ENCODE assay signal across 10 cellular contexts in the genomic region with DNA sequence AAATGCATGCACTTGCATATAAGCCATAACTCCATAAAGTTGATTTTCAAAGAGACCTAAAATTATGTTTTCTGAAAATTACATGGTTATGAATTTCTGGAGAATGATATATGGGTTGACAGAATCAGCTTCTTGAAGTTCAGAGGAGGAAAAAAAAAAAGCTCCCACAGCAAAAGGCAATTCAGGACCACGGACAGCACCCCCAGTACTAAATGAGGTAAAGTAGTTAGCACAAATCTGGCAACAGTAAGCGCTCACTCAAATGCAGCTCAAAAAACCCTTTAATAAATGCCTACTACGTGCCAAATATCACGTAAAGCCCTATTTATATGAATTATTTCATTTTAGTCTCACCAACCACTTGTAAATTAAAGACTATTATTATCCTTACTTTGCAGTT.
A peak's percentile ranks its signal among the peaks of the same experiment; 100 is the strongest.
DNase-seq lines count a peak whose midpoint lies in the region; ATAC-seq and TF ChIP-seq lines count a peak whose summit lies in the region.
"Had no signal": no experiment of that assay in that cellular context is flagged by ENCODE, and none has a peak within 500 bp of the region (broad histone marks: within the 10 kb centered on the region; RNA-seq: fewer than 3 reads in every experiment).

No MANE protein-coding gene starts in this region.

- no peak overlapping the region for H3K4me3 ChIP-seq in adrenal gland
- H3K4me3 ChIP-seq: upper lobe of right lung had no signal

- no peak overlapping the region for H3K27ac Mint-ChIP-seq in stimulated activated memory B cell treated with anti-CD40 and anti-IgM and Interleukin-4, amounts not matched to agents 10 μg/mL and 1 μg/mL and 100 μg/mL, for 72 hours
- H3K27ac Mint-ChIP-seq: naive B cell had no signal

- no peaks in the 10 kb centered on the region for H3K4me1 Mint-ChIP-seq in stimulated activated memory B cell treated with anti-CD40 and anti-IgM and Interleukin-4, amounts not matched to agents 10 μg/mL and 1 μg/mL and 100 μg/mL, for 72 hours
- H3K4me1 Mint-ChIP-seq: naive B cell had no signal

- intact Hi-C loops in adrenal gland (cut with DNase I), result no loop called here

- no peak for ATAC-seq in GM21515 (IDR thresholded peaks at IDR 0.05; ENCODE audit: unreplicated experiment)
- no peak for ATAC-seq in HG02885 (IDR thresholded peaks at IDR 0.05; ENCODE audit: poor library complexity, unreplicated experiment)
- no peak for ATAC-seq in stimulated activated memory B cell treated with anti-CD40 and anti-IgM and Interleukin-4, amounts not matched to agents 10 μg/mL and 1 μg/mL and 100 μg/mL, for 72 hours
- ATAC-seq: upper lobe of right lung had no signal

- no peak for TF ChIP-seq POLR2A in adrenal gland (IDR thresholded peaks at IDR 0.05)

- DNase-seq in COLO829 (ENCODE audit: low spot score) (peak; percentile 18), KG1 (lab: John Stamatoyannopoulos, UW) (peak; percentile 10), adrenal gland (peak in 5 of 7 donors; percentile 21 to 64 (median 40)), lung microvascular endothelial cell (ENCODE audit: low read depth in 2 of 2) (peak; percentile 40 to 46), NCI-H146 treated with DMSO at 0.1 percent for 48 hours (lab: John Stamatoyannopoulos, UW; ENCODE audit: unreplicated experiment) (no peak)
- DNase-seq: naive B cell, upper lobe of right lung had no signal

- 6 to 14% (median 8%) methylated on average over 4 of the region's 4 CpGs for WGBS in adrenal gland, 4 donors

- no peaks in the 10 kb centered on the region for H3K27me3 ChIP-seq in adrenal gland
- H3K27me3 ChIP-seq: upper lobe of right lung had no signal

- no peaks in the 10 kb centered on the region for H3K4me1 ChIP-seq in adrenal gland (replicated peaks in 1 of 2)
- H3K4me1 ChIP-seq: upper lobe of right lung had no signal

- TF ChIP-seq CTCF in adrenal gland (IDR thresholded peaks at IDR 0.05), result no peak

- no peak overlapping the region for H3K4me3 Mint-ChIP-seq in stimulated activated memory B cell treated with anti-CD40 and anti-IgM and Interleukin-4, amounts not matched to agents 10 μg/mL and 1 μg/mL and 100 μg/mL, for 72 hours

- no peak overlapping the region for H3K27ac ChIP-seq in adrenal gland
- H3K27ac ChIP-seq: upper lobe of right lung had no signal

- H3K36me3 ChIP-seq in adrenal gland (replicated peaks in 1 of 2), result no peaks in the 10 kb centered on the region
- H3K36me3 ChIP-seq: upper lobe of right lung had no signal

- H3K9me3 Mint-ChIP-seq in stimulated activated memory B cell treated with anti-CD40 and anti-IgM and Interleukin-4, amounts not matched to agents 10 μg/mL and 1 μg/mL and 100 μg/mL, for 72 hours, result peaks cover 13% of the 10 kb centered on the region

- no peaks in the 10 kb centered on the region for H3K36me3 Mint-ChIP-seq in stimulated activated memory B cell treated with anti-CD40 and anti-IgM and Interleukin-4, amounts not matched to agents 10 μg/mL and 1 μg/mL and 100 μg/mL, for 72 hours

- H3K27me3 Mint-ChIP-seq in stimulated activated memory B cell treated with anti-CD40 and anti-IgM and Interleukin-4, amounts not matched to agents 10 μg/mL and 1 μg/mL and 100 μg/mL, for 72 hours, result no peaks in the 10 kb centered on the region

- H3K9me3 ChIP-seq in adrenal gland (replicated peaks in 1 of 3), result no peaks in the 10 kb centered on the region
- H3K9me3 ChIP-seq: upper lobe of right lung had no signal
